Comparison of ENCODE assay signal across 21 cellular contexts in genomic region chr7:9523579-9523978, GRCh38.
"Had no signal": no experiment of that assay in that cellular context is flagged by ENCODE, and none has a peak within 500 bp of the region (broad histone marks: within the 10 kb centered on the region; RNA-seq: fewer than 3 reads in every experiment).

No MANE protein-coding gene starts in this region.

- H3K4me3 ChIP-seq: MG63 had no signal

- ATAC-seq: HepG2 had no signal

- H3K9me3 ChIP-seq: MG63, SK-N-SH had no signal

- DNase-seq: IMR-90, Karpas-422, KG1, MG63, NCI-H1092, NCI-H1105 treated with DMSO at 0.1 percent for 48 hours, NCI-H1417 treated with DMSO at 0.1 percent for 48 hours, NCI-H146, NCI-H1694 treated with DMSO at 0.1 percent for 48 hours, NCI-H1930, NCI-H2081, NCI-H2107, NCI-H2227 treated with DMSO at 0.1 percent for 48 hours, NCI-H524, NCI-H526 treated with DMSO at 0.1 percent for 48 hours, NCI-H774, SHP77, SK-N-SH, SW 1271 had no signal

- H3K27me3 ChIP-seq: MG63 had no signal

- H3K36me3 ChIP-seq: MG63 had no signal

- H3K27ac ChIP-seq: RWPE1 had no signal

- FAIRE-seq: HepG2 had no signal
